ENCODE assay signal across 1 cellular context in the genomic region with DNA sequence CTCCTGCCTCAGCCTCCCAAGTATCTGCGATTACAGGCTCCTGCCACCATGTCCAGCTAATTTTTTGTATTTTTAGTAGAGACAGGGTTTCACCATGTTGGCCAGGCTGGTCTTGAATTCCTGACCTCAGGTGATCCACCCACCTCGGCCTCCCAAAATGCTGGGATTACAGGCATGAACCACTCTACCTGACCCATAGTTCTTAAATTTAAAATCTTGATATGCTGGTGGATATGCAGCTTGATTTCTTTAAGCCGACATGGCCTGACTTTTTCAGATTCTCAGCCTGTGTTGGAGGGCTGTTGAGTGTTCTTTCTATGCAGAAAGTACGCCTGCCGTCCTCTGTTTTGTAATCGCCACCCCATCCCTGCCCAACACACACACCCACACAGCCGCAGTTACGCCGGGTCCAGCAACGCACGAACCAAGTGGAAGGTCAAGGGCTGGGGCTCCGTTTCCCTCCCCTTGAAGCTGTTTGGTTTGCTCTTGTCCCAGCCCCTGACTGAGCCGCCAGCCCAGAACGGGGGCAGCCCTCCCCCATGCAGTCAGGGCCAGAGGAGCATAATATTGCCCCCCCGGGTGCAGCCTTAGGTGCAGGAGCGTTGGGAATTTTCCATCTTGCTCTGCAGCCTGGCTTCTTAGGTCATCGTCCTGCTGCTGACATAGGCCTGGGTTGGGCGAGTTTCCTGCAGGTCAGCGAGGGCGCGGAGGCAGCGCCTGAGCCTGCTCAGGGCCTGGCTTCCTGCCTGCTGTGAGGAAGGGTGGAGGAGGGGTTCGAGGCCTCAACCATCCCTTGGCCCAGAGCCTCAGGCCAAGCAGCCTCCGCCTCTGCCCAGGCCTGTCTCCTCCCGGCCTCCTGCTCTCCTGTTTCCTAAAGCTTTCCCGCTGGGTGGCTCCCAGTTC.
TF ChIP-seq lines count a peak whose summit lies in the region.

No MANE protein-coding gene starts in this region.

TF ChIP-seq in HepG2, 621 proteins besides CTCF, POLR2A, EP300 and RAD21 (continued from another document and continues in another):
- TF ChIP-seq HNF1A (IDR thresholded peaks at IDR 0.05; ENCODE audit: low read depth), result peak; percentile 70
- TF ChIP-seq HNF1A (CRISPR knock-in tag; IDR thresholded peaks at IDR 0.05; ENCODE audit: borderline replicate concordance), result peak; percentile 99
- no peak for TF ChIP-seq PHB2 (IDR thresholded peaks at IDR 0.05; ENCODE audit: partially characterized antibody)
- peak; percentile 71; the same call in 1 of the 2 replicates for TF ChIP-seq CHD2 (IDR thresholded peaks at IDR 0.05; ENCODE audit: low read depth, low read length)
- no peak for TF ChIP-seq TCF7 (IDR thresholded peaks at IDR 0.05; ENCODE audit: low read depth)
- no peak for TF ChIP-seq ZNF224 (CRISPR knock-in tag; IDR thresholded peaks at IDR 0.05)
- TF ChIP-seq HDAC2 (CRISPR knock-in tag; IDR thresholded peaks at IDR 0.05), result peak; percentile 100
- TF ChIP-seq ZNF331 (CRISPR knock-in tag; IDR thresholded peaks at IDR 0.05), result peak; percentile 99
- peak; percentile 99 for TF ChIP-seq MEF2D (CRISPR knock-in tag; IDR thresholded peaks at IDR 0.05)
- no peak; the same call in 1 of the 2 replicates for TF ChIP-seq ATRX (CRISPR knock-in tag; IDR thresholded peaks at IDR 0.05; ENCODE audit: borderline replicate concordance)
- no peak for TF ChIP-seq RAD51 (IDR thresholded peaks at IDR 0.05; ENCODE audit: borderline replicate concordance)
- TF ChIP-seq DR1 (CRISPR knock-in tag; IDR thresholded peaks at IDR 0.05), result peak; percentile 88; the same call in 1 of the 2 replicates
- TF ChIP-seq, protein P1, sequence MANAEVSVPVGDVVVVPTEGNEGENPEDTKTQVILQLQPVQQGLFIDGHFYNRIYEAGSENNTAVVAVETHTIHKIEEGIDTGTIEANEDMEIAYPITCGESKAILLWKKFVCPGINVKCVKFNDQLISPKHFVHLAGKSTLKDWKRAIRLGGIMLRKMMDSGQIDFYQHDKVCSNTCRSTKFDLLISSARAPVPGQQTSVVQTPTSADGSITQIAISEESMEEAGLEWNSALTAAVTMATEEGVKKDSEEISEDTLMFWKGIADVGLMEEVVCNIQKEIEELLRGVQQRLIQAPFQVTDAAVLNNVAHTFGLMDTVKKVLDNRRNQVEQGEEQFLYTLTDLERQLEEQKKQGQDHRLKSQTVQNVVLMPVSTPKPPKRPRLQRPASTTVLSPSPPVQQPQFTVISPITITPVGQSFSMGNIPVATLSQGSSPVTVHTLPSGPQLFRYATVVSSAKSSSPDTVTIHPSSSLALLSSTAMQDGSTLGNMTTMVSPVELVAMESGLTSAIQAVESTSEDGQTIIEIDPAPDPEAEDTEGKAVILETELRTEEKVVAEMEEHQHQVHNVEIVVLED (CRISPR knock-in tag; IDR thresholded peaks at IDR 0.05; ENCODE audit: borderline replicate concordance), result peak; percentile 84
- TF ChIP-seq, protein P2, sequence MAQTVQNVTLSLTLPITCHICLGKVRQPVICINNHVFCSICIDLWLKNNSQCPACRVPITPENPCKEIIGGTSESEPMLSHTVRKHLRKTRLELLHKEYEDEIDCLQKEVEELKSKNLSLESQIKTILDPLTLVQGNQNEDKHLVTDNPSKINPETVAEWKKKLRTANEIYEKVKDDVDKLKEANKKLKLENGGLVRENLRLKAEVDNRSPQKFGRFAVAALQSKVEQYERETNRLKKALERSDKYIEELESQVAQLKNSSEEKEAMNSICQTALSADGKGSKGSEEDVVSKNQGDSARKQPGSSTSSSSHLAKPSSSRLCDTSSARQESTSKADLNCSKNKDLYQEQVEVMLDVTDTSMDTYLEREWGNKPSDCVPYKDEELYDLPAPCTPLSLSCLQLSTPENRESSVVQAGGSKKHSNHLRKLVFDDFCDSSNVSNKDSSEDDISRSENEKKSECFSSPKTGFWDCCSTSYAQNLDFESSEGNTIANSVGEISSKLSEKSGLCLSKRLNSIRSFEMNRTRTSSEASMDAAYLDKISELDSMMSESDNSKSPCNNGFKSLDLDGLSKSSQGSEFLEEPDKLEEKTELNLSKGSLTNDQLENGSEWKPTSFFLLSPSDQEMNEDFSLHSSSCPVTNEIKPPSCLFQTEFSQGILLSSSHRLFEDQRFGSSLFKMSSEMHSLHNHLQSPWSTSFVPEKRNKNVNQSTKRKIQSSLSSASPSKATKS (CRISPR knock-in tag; IDR thresholded peaks at IDR 0.05), result no peak
- peak; percentile 99; the same call in 1 of the 2 replicates for TF ChIP-seq FOXO1 (CRISPR knock-in tag; IDR thresholded peaks at IDR 0.05)
- peak; percentile 97 for TF ChIP-seq KLF6 (CRISPR knock-in tag; IDR thresholded peaks at IDR 0.05)
- TF ChIP-seq ZSCAN22 (CRISPR knock-in tag; IDR thresholded peaks at IDR 0.05), result 0 out of 2 replicates have a peak, but pooled peaks have one; percentile 59
- TF ChIP-seq KMT2A (CRISPR knock-in tag; IDR thresholded peaks at IDR 0.05), result peak; percentile 98
- TF ChIP-seq ZNF782 (CRISPR knock-in tag; IDR thresholded peaks at IDR 0.05; ENCODE audit: borderline replicate concordance), result peak; percentile 98
- TF ChIP-seq KLF12 (CRISPR knock-in tag; IDR thresholded peaks at IDR 0.05; ENCODE audit: borderline replicate concordance), result peak; percentile 98
- peak; percentile 10; the same call in 1 of the 2 replicates for TF ChIP-seq LCORL (IDR thresholded peaks at IDR 0.05)
- TF ChIP-seq LCORL (CRISPR knock-in tag; IDR thresholded peaks at IDR 0.05), result no peak
- peak; percentile 100 for TF ChIP-seq IRF9 (CRISPR knock-in tag; IDR thresholded peaks at IDR 0.05; ENCODE audit: borderline replicate concordance)
- TF ChIP-seq KLF11 (CRISPR knock-in tag; IDR thresholded peaks at IDR 0.05), result 0 out of 2 replicates have a peak, but pooled peaks have one; percentile 78
- no peak for TF ChIP-seq HDAC1 (CRISPR knock-in tag; IDR thresholded peaks at IDR 0.05)
- no peak for TF ChIP-seq ARNT2 (CRISPR knock-in tag; IDR thresholded peaks at IDR 0.05; ENCODE audit: low read depth)
- TF ChIP-seq FIP1L1 (IDR thresholded peaks at IDR 0.05; ENCODE audit: borderline replicate concordance, insufficient read depth, low read depth, low read length), result peak; percentile 98
- TF ChIP-seq ZGPAT (CRISPR knock-in tag; IDR thresholded peaks at IDR 0.05), result peak; percentile 100
- TF ChIP-seq DMAP1 (CRISPR knock-in tag; IDR thresholded peaks at IDR 0.05), result peak; percentile 95
- peak; percentile 9; the same call in 1 of the 2 replicates for TF ChIP-seq ZBTB8A (CRISPR knock-in tag; IDR thresholded peaks at IDR 0.05; ENCODE audit: borderline replicate concordance, low read depth)
- peak; percentile 79 for TF ChIP-seq ZNF263 (CRISPR knock-in tag; IDR thresholded peaks at IDR 0.05)
- TF ChIP-seq ZNF260 (CRISPR knock-in tag; IDR thresholded peaks at IDR 0.05; ENCODE audit: borderline replicate concordance, low read depth), result no peak
- peak; percentile 77 for TF ChIP-seq RBM22 (optimal IDR thresholded peaks at IDR 0.05; ENCODE audit: low read length)
- TF ChIP-seq AKNA (CRISPR knock-in tag; IDR thresholded peaks at IDR 0.05; ENCODE audit: borderline replicate concordance), result peak; percentile 2; the same call in 1 of the 2 replicates
- peak; percentile 99; the same call in 1 of the 2 replicates for TF ChIP-seq ZNF567 (CRISPR knock-in tag; IDR thresholded peaks at IDR 0.05; ENCODE audit: borderline replicate concordance)
- TF ChIP-seq NCOA5 (CRISPR knock-in tag; IDR thresholded peaks at IDR 0.05), result peak; percentile 20; the same call in 1 of the 2 replicates
- peak; percentile 7; the same call in 1 of the 2 replicates for TF ChIP-seq NFE2L2 (IDR thresholded peaks at IDR 0.05; ENCODE audit: low read length)
- no peak; the same call in 1 of the 2 replicates for TF ChIP-seq EHMT2 (IDR thresholded peaks at IDR 0.05; ENCODE audit: borderline replicate concordance, low read depth, low read length)
- TF ChIP-seq ATM (IDR thresholded peaks at IDR 0.05; ENCODE audit: borderline replicate concordance), result no peak
- no peak for TF ChIP-seq CC2D1A (CRISPR knock-in tag; IDR thresholded peaks at IDR 0.05)
- TF ChIP-seq ZFAT (CRISPR knock-in tag; conservative IDR thresholded peaks at IDR 0.05), result no peak
- TF ChIP-seq PRMT3 (CRISPR knock-in tag; IDR thresholded peaks at IDR 0.05; ENCODE audit: borderline replicate concordance, low read depth), result no peak
